Comparison of ENCODE assay signal across 12 cellular contexts in the genomic region with DNA sequence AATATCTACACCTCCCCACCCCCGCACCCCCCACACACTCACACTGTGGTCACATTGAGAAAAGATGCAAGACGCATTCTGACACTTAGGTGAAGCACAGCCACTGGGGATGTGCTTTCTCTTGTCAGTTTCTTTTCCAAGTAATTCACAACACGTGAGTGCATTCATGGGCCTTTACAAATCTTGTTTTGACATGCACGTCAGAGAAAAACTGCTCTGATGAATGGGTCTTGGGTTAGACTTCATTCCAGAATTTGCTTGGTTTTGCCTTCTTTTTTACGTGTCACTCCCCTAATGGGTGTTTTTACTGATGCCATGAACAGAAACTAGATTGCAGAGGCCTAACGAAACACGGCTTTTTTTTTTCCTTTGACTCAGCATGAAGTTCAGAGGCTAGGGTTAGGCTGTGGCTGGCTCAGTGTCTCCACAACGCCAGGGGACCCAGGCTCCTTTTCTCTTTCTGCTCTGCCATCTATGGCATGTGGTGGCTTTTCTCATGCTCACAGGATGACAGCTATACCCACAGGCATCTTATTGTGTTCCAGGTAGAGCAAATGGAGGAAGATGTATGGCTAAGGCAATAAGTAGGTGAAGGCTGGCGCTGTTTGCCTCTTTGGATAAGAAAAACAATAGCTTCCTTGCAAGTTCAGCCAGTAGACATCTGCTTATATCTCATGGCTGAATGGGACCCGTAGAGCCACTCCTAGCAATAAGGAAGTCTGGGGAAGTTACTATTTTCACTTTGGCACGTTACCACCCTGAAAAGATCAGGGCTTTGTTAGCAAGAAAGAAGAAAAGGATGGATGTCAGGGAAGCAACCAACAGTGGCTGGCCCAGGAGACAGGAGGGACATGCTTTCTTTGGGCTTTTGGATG.
DNase-seq lines count a peak whose midpoint lies in the region; ATAC-seq and TF ChIP-seq lines count a peak whose summit lies in the region.
"Had no signal": no experiment of that assay in that cellular context is flagged by ENCODE, and none has a peak within 500 bp of the region (broad histone marks: within the 10 kb centered on the region; RNA-seq: fewer than 3 reads in every experiment).

No MANE protein-coding gene starts in this region.

- no peaks in the 10 kb centered on the region for H3K9me3 ChIP-seq in CD8-positive, alpha-beta T cell (ENCODE audit: low read length)
- no peaks in the 10 kb centered on the region for H3K9me3 ChIP-seq in esophagus muscularis mucosa

- 54% methylated on average over 11 of the region's 11 CpGs for WGBS in esophagus muscularis mucosa

- no peak for TF ChIP-seq CTCF in CD8-positive, alpha-beta T cell (IDR thresholded peaks at IDR 0.05)
- no peak for TF ChIP-seq CTCF in esophagus muscularis mucosa (IDR thresholded peaks at IDR 0.05)

- no peak for TF ChIP-seq POLR2A in esophagus muscularis mucosa (IDR thresholded peaks at IDR 0.05; ENCODE audit: low read depth)

- H3K4me1 ChIP-seq in CD8-positive, alpha-beta T cell (ENCODE audit: insufficient read depth, low read length) = no peaks in the 10 kb centered on the region
- H3K4me1 ChIP-seq in esophagus muscularis mucosa = no peaks in the 10 kb centered on the region
- H3K4me1 ChIP-seq: BLaER1 had no signal

- TF ChIP-seq EP300 in esophagus muscularis mucosa (IDR thresholded peaks at IDR 0.05) = no peak

- peak; percentile 63 for ATAC-seq in CD8-positive, alpha-beta T cell
- ATAC-seq in GM18870 (IDR thresholded peaks at IDR 0.05; ENCODE audit: unreplicated experiment) = peak; percentile 86
- ATAC-seq in HG02885 (IDR thresholded peaks at IDR 0.05; ENCODE audit: poor library complexity, unreplicated experiment) = peak; percentile 91
- ATAC-seq in HG02981 (IDR thresholded peaks at IDR 0.05; ENCODE audit: unreplicated experiment) = no peak

- peak overlapping the region; percentile 41 for H3K27ac Mint-ChIP-seq in CD8-positive, alpha-beta T cell
- H3K27ac Mint-ChIP-seq in activated CD4-positive, alpha-beta memory T cell treated with anti-CD3 and anti-CD28 coated beads for 36 hours = peak overlapping the region; percentile 38

- H3K27me3 Mint-ChIP-seq in CD8-positive, alpha-beta T cell (ENCODE audit: low read depth) = no peaks in the 10 kb centered on the region
- H3K27me3 Mint-ChIP-seq in activated CD4-positive, alpha-beta memory T cell treated with anti-CD3 and anti-CD28 coated beads for 36 hours = no peaks in the 10 kb centered on the region

- H3K27ac ChIP-seq in CD8-positive, alpha-beta T cell (ENCODE audit: low read depth, low read length) = no peak overlapping the region
- H3K27ac ChIP-seq in esophagus muscularis mucosa (replicated peaks in 1 of 4) = no peak overlapping the region
- H3K27ac ChIP-seq: BLaER1 had no signal

- H3K27me3 ChIP-seq in CD8-positive, alpha-beta T cell (ENCODE audit: insufficient read depth, low read length) = no peaks in the 10 kb centered on the region
- no peaks in the 10 kb centered on the region for H3K27me3 ChIP-seq in esophagus muscularis mucosa
- H3K27me3 ChIP-seq: BLaER1 had no signal

- H3K36me3 ChIP-seq in CD8-positive, alpha-beta T cell (ENCODE audit: insufficient read depth, low read length) = no peaks in the 10 kb centered on the region
- no peaks in the 10 kb centered on the region for H3K36me3 ChIP-seq in esophagus muscularis mucosa
- H3K36me3 ChIP-seq: BLaER1 had no signal

- POLR2A ChIA-PET in CD8-positive, alpha-beta T cell (lab: Charles Lee) = no interaction called here
- POLR2A ChIA-PET in activated CD4-positive, alpha-beta memory T cell treated with anti-CD3 and anti-CD28 coated beads for 36 hours (lab: Charles Lee) = no interaction called here

- CTCF ChIA-PET in CD8-positive, alpha-beta T cell (lab: Charles Lee) = no interaction called here
- CTCF ChIA-PET in activated CD4-positive, alpha-beta memory T cell treated with anti-CD3 and anti-CD28 coated beads for 36 hours (lab: Charles Lee) = no interaction called here

- H3K4me3 ChIP-seq in CD8-positive, alpha-beta T cell (ENCODE audit: low read depth, low read length) = no peak overlapping the region
- H3K4me3 ChIP-seq in esophagus muscularis mucosa = no peak overlapping the region
- H3K4me3 ChIP-seq: BLaER1 had no signal

- no peaks in the 10 kb centered on the region for H3K36me3 Mint-ChIP-seq in CD8-positive, alpha-beta T cell
- no peaks in the 10 kb centered on the region for H3K36me3 Mint-ChIP-seq in activated CD4-positive, alpha-beta memory T cell treated with anti-CD3 and anti-CD28 coated beads for 36 hours

- no peak for DNase-seq in CD8-positive, alpha-beta T cell
- DNase-seq in activated CD4-positive, alpha-beta memory T cell treated with anti-CD3 and anti-CD28 coated beads for 36 hours = peak; percentile 59
- DNase-seq in NCI-H526 treated with DMSO at 0.1 percent for 48 hours (lab: John Stamatoyannopoulos, UW) = no peak
- DNase-seq in esophagus muscularis mucosa (ENCODE audit: extremely low spot score) = no peak
- DNase-seq in DMS53 (lab: John Stamatoyannopoulos, UW) = no peak
- DNase-seq: activated effector memory CD4-positive, alpha-beta T cell treated with anti-CD3 and anti-CD28 coated beads, Interleukin-2, amount 50 U/mL, for 16 hours; GDM1; trophoblast cell had no signal

- no peaks in the 10 kb centered on the region for H3K9me3 Mint-ChIP-seq in CD8-positive, alpha-beta T cell
- H3K9me3 Mint-ChIP-seq in activated CD4-positive, alpha-beta memory T cell treated with anti-CD3 and anti-CD28 coated beads for 36 hours = peaks cover 3% of the 10 kb centered on the region

- intact Hi-C loops in CD8-positive, alpha-beta T cell (cut with DNase I, micrococcal nuclease) = no loop called here
- intact Hi-C loops in activated CD4-positive, alpha-beta memory T cell treated with anti-CD3 and anti-CD28 coated beads for 36 hours (cut with micrococcal nuclease) = loop anchor here (1.0 kb wide), 1 partner anchor 27 kb away; no protein-coding TSS in a partner anchor
- intact Hi-C loops in esophagus muscularis mucosa (cut with DNase I) = no loop called here

- peaks cover 2% of the 10 kb centered on the region for H3K4me1 Mint-ChIP-seq in CD8-positive, alpha-beta T cell (ENCODE audit: low read depth)
- H3K4me1 Mint-ChIP-seq in activated CD4-positive, alpha-beta memory T cell treated with anti-CD3 and anti-CD28 coated beads for 36 hours (ENCODE audit: low read depth) = peaks cover 4% of the 10 kb centered on the region

- peak overlapping the region; percentile 11 for H3K4me3 Mint-ChIP-seq in CD8-positive, alpha-beta T cell
- no peak overlapping the region for H3K4me3 Mint-ChIP-seq in activated CD4-positive, alpha-beta memory T cell treated with anti-CD3 and anti-CD28 coated beads for 36 hours
